In genomic region chr4:183838987-183839712, GRCh38 we compare ENCODE assay signal across 10 cellular contexts.
DNase-seq lines count a peak whose midpoint lies in the region; ATAC-seq and TF ChIP-seq lines count a peak whose summit lies in the region.
"Had no signal": no experiment of that assay in that cellular context is flagged by ENCODE, and none has a peak within 500 bp of the region (broad histone marks: within the 10 kb centered on the region; RNA-seq: fewer than 3 reads in every experiment).

No MANE protein-coding gene starts in this region.

- H3K9me3 Mint-ChIP-seq in neural progenitor cell = no peaks in the 10 kb centered on the region
- no peaks in the 10 kb centered on the region for H3K9me3 Mint-ChIP-seq in naive thymus-derived CD8-positive, alpha-beta T cell
- H3K9me3 Mint-ChIP-seq in CD8-positive, alpha-beta T cell = no peaks in the 10 kb centered on the region
- H3K9me3 Mint-ChIP-seq: T-cell had no signal

- peaks cover 13% of the 10 kb centered on the region for H3K4me1 Mint-ChIP-seq in neural progenitor cell
- no peaks in the 10 kb centered on the region for H3K4me1 Mint-ChIP-seq in naive thymus-derived CD8-positive, alpha-beta T cell
- H3K4me1 Mint-ChIP-seq in CD8-positive, alpha-beta T cell (ENCODE audit: low read depth) = no peaks in the 10 kb centered on the region
- H3K4me1 Mint-ChIP-seq: T-cell had no signal

- TF ChIP-seq CTCF in HEK293 (tag by site-specific recombination; IDR thresholded peaks at IDR 0.05) (no peak), neural progenitor cell (IDR thresholded peaks at IDR 0.05) (peak; percentile 45)
- no peak for TF ChIP-seq CTCF in CD8-positive, alpha-beta T cell (IDR thresholded peaks at IDR 0.05)

- H4K20me1 ChIP-seq in neural progenitor cell (ENCODE audit: low read depth) = no peaks in the 10 kb centered on the region

- H3K27ac Mint-ChIP-seq in neural progenitor cell = peak overlapping the region; percentile 72
- no peak overlapping the region for H3K27ac Mint-ChIP-seq in naive thymus-derived CD8-positive, alpha-beta T cell
- no peak overlapping the region for H3K27ac Mint-ChIP-seq in CD8-positive, alpha-beta T cell
- H3K27ac Mint-ChIP-seq: activated naive CD8-positive, alpha-beta T cell; T-cell had no signal

- no peak for ATAC-seq in naive thymus-derived CD8-positive, alpha-beta T cell
- ATAC-seq in CD8-positive, alpha-beta T cell = no peak
- ATAC-seq: T-cell had no signal

- H3K36me3 Mint-ChIP-seq in neural progenitor cell = no peaks in the 10 kb centered on the region
- no peaks in the 10 kb centered on the region for H3K36me3 Mint-ChIP-seq in naive thymus-derived CD8-positive, alpha-beta T cell
- no peaks in the 10 kb centered on the region for H3K36me3 Mint-ChIP-seq in CD8-positive, alpha-beta T cell
- H3K36me3 Mint-ChIP-seq: activated naive CD8-positive, alpha-beta T cell; T-cell had no signal

- H3K27me3 ChIP-seq in neural progenitor cell = no peaks in the 10 kb centered on the region
- H3K27me3 ChIP-seq in CD8-positive, alpha-beta T cell (ENCODE audit: insufficient read depth, low read length) = no peaks in the 10 kb centered on the region

- DNase-seq in NOMO-1 treated with dmso at 0.1 percent for 144 hours (lab: John Stamatoyannopoulos, UW; ENCODE audit: unreplicated experiment) (peak; percentile 23), fibroblast of peridontal ligament (ENCODE audit: extremely low read depth) (peak; percentile 13), neural progenitor cell (ENCODE audit: low spot score) (peak; percentile 45), ureter (ENCODE audit: low spot score) (no peak)
- no peak for DNase-seq in naive thymus-derived CD8-positive, alpha-beta T cell
- no peak for DNase-seq in CD8-positive, alpha-beta T cell
- DNase-seq: stimulated activated CD4-positive, alpha-beta T cell treated with anti-CD3 and anti-CD28 coated beads, Interleukin-4, amount 100 ng/mL, for 4 hours; T-cell had no signal

- peaks cover 7% of the 10 kb centered on the region for H3K27me3 Mint-ChIP-seq in neural progenitor cell (ENCODE audit: insufficient read depth, low read depth)
- peaks cover 4 to 36% (median 10%) of the 10 kb centered on the region in 5 donors for H3K27me3 Mint-ChIP-seq in naive thymus-derived CD8-positive, alpha-beta T cell
- H3K27me3 Mint-ChIP-seq in CD8-positive, alpha-beta T cell (ENCODE audit: low read depth) = peaks cover 27% of the 10 kb centered on the region

- H3F3A ChIP-seq in neural progenitor cell (ENCODE audit: low read depth) = no peaks in the 10 kb centered on the region

- H3K4me3 ChIP-seq in HEK293 (ENCODE audit: low read depth, low read length) (no peak overlapping the region), neural progenitor cell (no peak overlapping the region)
- H3K4me3 ChIP-seq in CD8-positive, alpha-beta T cell (ENCODE audit: low read depth, low read length) = no peak overlapping the region

- POLR2A ChIA-PET in HEK293 (lab: Yijun Ruan, JAX) = no interaction called here
- POLR2A ChIA-PET in naive thymus-derived CD8-positive, alpha-beta T cell (lab: Charles Lee) = no interaction called here
- POLR2A ChIA-PET in CD8-positive, alpha-beta T cell (lab: Charles Lee) = no interaction called here

- CTCF ChIA-PET in HEK293 (lab: Yijun Ruan, JAX) = interaction anchor here (0.6 kb wide), 1 partner anchor 326 kb away, joined by 4 read pairs; no protein-coding TSS in a partner anchor
- CTCF ChIA-PET in CD8-positive, alpha-beta T cell (lab: Charles Lee) = no interaction called here

- no peak overlapping the region for H3K9ac ChIP-seq in neural progenitor cell

- H3K4me2 ChIP-seq in neural progenitor cell = no peak overlapping the region

- intact Hi-C loops in CD8-positive, alpha-beta T cell (cut with DNase I, micrococcal nuclease) = no loop called here

- H3K4me1 ChIP-seq in HEK293 (ENCODE audit: control insufficient read depth, insufficient read depth, low read length) (no peaks in the 10 kb centered on the region), neural progenitor cell (no peaks in the 10 kb centered on the region)
- H3K4me1 ChIP-seq in CD8-positive, alpha-beta T cell (ENCODE audit: insufficient read depth, low read length) = no peaks in the 10 kb centered on the region

- no peaks in the 10 kb centered on the region for H3K79me2 ChIP-seq in neural progenitor cell (ENCODE audit: low read depth)

- no peak overlapping the region for H2AFZ ChIP-seq in neural progenitor cell (replicated peaks)

- H3K9me3 ChIP-seq in HEK293 (ENCODE audit: control insufficient read depth, insufficient read depth, low read depth, low read length) (no peaks in the 10 kb centered on the region), neural progenitor cell (ENCODE audit: low read depth) (no peaks in the 10 kb centered on the region)
- no peaks in the 10 kb centered on the region for H3K9me3 ChIP-seq in CD8-positive, alpha-beta T cell (ENCODE audit: low read length)

- H3K27ac ChIP-seq in HEK293 (ENCODE audit: extremely low read depth, low read depth, low read length) (no peak overlapping the region), neural progenitor cell (no peak overlapping the region)
- H3K27ac ChIP-seq in CD8-positive, alpha-beta T cell (ENCODE audit: low read depth, low read length) = no peak overlapping the region

- H3K36me3 ChIP-seq in HEK293 (ENCODE audit: control insufficient read depth in 2 of 2, insufficient read depth in 1 of 2, low read length in 2 of 2) (no peaks in the 10 kb centered on the region), neural progenitor cell (no peaks in the 10 kb centered on the region)
- H3K36me3 ChIP-seq in CD8-positive, alpha-beta T cell (ENCODE audit: insufficient read depth, low read length) = no peaks in the 10 kb centered on the region

- H3K4me3 Mint-ChIP-seq in neural progenitor cell = no peak overlapping the region
- no peak overlapping the region for H3K4me3 Mint-ChIP-seq in naive thymus-derived CD8-positive, alpha-beta T cell
- H3K4me3 Mint-ChIP-seq in CD8-positive, alpha-beta T cell = no peak overlapping the region
- H3K4me3 Mint-ChIP-seq: activated naive CD8-positive, alpha-beta T cell; T-cell had no signal

TF ChIP-seq in HEK293, 187 proteins besides CTCF, POLR2A, EP300 and RAD21:
- no peak for TF ChIP-seq ZNF830 (tag by site-specific recombination; IDR thresholded peaks at IDR 0.05; ENCODE audit: low read depth)
- TF ChIP-seq MZF1 (tag by site-specific recombination; IDR thresholded peaks at IDR 0.05; ENCODE audit: borderline replicate concordance) = peak; percentile 63; the same call in 1 of the 2 replicates
- TF ChIP-seq ZNF792 (tag by site-specific recombination; IDR thresholded peaks at IDR 0.05) = no peak
- peak; percentile 44 for TF ChIP-seq ZNF654 (tag by site-specific recombination; IDR thresholded peaks at IDR 0.05; ENCODE audit: low read depth)
- no peak for TF ChIP-seq ZNF404 (tag by site-specific recombination; IDR thresholded peaks at IDR 0.05)
- no peak for TF ChIP-seq ZNF148 (tag by site-specific recombination; IDR thresholded peaks at IDR 0.05; ENCODE audit: borderline replicate concordance)
- TF ChIP-seq ZNF521 (tag by site-specific recombination; IDR thresholded peaks at IDR 0.05) = no peak
- TF ChIP-seq OSR2 (tag by site-specific recombination; IDR thresholded peaks at IDR 0.05) = no peak
- TF ChIP-seq ZNF19 (tag by site-specific recombination; IDR thresholded peaks at IDR 0.05; ENCODE audit: low read depth) = no peak
- no peak for TF ChIP-seq BCL11A (tag by site-specific recombination; IDR thresholded peaks at IDR 0.05; ENCODE audit: low read depth)
- TF ChIP-seq ZNF394 (tag by site-specific recombination; IDR thresholded peaks at IDR 0.05; ENCODE audit: borderline replicate concordance) = no peak
- TF ChIP-seq, protein P1, sequence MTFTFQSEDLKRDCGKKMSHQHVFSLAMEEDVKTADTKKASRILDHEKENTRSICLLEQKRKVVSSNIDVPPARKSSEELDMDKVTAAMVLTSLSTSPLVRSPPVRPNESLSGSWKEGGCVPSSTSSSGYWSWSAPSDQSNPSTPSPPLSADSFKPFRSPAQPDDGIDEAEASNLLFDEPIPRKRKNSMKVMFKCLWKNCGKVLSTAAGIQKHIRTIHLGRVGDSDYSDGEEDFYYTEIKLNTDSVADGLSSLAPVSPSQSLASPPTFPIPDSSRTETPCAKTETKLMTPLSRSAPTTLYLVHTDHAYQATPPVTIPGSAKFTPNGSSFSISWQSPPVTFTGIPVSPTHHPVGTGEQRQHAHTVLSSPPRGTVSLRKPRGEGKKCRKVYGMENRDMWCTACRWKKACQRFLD (tag by site-specific recombination; IDR thresholded peaks at IDR 0.05) = no peak
- no peak for TF ChIP-seq ZBTB48 (tag by site-specific recombination; IDR thresholded peaks at IDR 0.05)

Comparison
In these comparisons a context has a peak if more than half of its experiments do, and no peak if none do; other contexts are left out.
1. DNase-seq: peak in NOMO-1 treated with dmso at 0.1 percent for 144 hours (single experiment), fibroblast of peridontal ligament (single experiment) and neural progenitor cell (single experiment); none in naive thymus-derived CD8-positive, alpha-beta T cell (0 of 10), CD8-positive, alpha-beta T cell (0 of 7) and ureter (single experiment).